In the genomic region with DNA sequence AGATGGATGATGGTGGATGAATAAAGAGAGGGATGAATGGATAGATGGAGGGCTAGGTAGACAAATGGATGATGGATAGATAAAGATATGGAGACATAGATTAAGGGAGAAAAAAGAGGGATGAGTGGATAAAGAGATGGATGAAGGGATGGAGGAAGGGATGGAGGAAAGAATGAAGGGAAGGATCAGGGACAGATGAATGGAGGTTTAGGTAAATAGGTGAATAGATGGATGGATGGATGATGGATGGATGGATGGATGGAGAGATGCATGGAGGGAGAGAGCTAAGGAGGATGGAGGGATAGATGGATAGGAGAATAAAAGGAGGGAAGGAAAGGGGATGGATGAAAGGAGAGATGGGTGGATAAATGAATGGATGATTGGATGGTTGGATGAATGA, we compare ENCODE assay signal across 1 cellular context.
TF ChIP-seq lines count a peak whose summit lies in the region.

No MANE protein-coding gene starts in this region.

TF ChIP-seq in endothelial cell of umbilical vein, 7 proteins besides CTCF, POLR2A, EP300 and RAD21:
- TF ChIP-seq JUN (IDR thresholded peaks at IDR 0.05; ENCODE audit: borderline replicate concordance, insufficient read depth, insufficient read length, low read depth) (no peak), GATA2 (IDR thresholded peaks at IDR 0.05; ENCODE audit: insufficient read depth, insufficient read length, low read depth, low read length) (no peak), FOS (IDR thresholded peaks at IDR 0.05; ENCODE audit: borderline replicate concordance, insufficient read depth, low read length) (no peak), MYC (IDR thresholded peaks at IDR 0.05; ENCODE audit: low read depth, low read length) (no peak), EZH2 (IDR thresholded peaks at IDR 0.05; ENCODE audit: borderline replicate concordance, low read depth, low read length, severe bottlenecking) (no peak), POLR2AphosphoS5 (IDR thresholded peaks at IDR 0.05; ENCODE audit: insufficient read depth, low read depth, low read length) (no peak)
- TF ChIP-seq, protein P1, sequence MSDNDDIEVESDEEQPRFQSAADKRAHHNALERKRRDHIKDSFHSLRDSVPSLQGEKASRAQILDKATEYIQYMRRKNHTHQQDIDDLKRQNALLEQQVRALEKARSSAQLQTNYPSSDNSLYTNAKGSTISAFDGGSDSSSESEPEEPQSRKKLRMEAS (IDR thresholded peaks at IDR 0.05; ENCODE audit: insufficient read depth, insufficient read length) = no peak
TF ChIP-seq in endothelial cell of umbilical vein: peak in this region for 0.
